ENCODE assay signal across 26 cellular contexts in the genomic region with DNA sequence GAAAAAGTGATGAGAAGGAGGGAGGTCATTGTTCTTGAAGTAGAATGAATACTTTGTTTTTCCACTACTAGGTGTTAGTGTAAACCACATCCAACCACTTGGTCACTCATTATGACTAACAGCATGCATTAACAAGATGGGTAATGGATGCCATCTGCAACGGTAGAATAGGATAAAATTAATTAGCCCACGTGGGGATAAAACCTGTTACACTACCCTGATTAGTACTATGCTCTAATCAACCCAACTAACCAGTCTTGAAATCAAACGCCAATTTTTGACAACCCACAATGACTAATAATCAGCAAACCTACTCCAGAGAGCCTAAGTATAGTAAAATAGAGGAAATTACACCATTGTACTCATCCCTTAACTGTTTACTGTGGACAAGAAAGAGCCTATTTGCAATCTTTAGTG.
DNase-seq lines count a peak whose midpoint lies in the region; ATAC-seq, FAIRE-seq and TF ChIP-seq lines count a peak whose summit lies in the region.
"Had no signal": no experiment of that assay in that cellular context is flagged by ENCODE, and none has a peak within 500 bp of the region (broad histone marks: within the 10 kb centered on the region; RNA-seq: fewer than 3 reads in every experiment).

No MANE protein-coding gene starts in this region.

- no peak for TF ChIP-seq CTCF in mesothelial cell of epicardium (IDR thresholded peaks at IDR 0.05; ENCODE audit: unreplicated experiment)

- DNase-seq in GM19239 (ENCODE audit: insufficient read length, low spot score) = no peak
- DNase-seq in NCI-H1436 treated with DMSO at 0.1 percent for 48 hours (lab: John Stamatoyannopoulos, UW) = peak; percentile 11
- no peak for DNase-seq in mesothelial cell of epicardium (ENCODE audit: low spot score in 2 of 2, unreplicated experiment in 2 of 2)
- no peak for DNase-seq in stimulated activated CD4-positive, alpha-beta T cell treated with anti-CD3 and anti-CD28 coated beads, Interleukin-1b, Interleukin-23, amount 100 ng/mL, for 48 hours
- DNase-seq in stimulated activated naive CD4-positive, alpha-beta T cell treated with Interleukin-2 at 50 U/mL for 16 hours (lab: John Stamatoyannopoulos, UW) = no peak
- DNase-seq: activated CD4-positive, alpha-beta T cell treated with anti-CD3 and anti-CD28 coated beads for 1 hour; activated CD8-positive, alpha-beta T cell treated with anti-CD3 and anti-CD28 coated beads, Interleukin-2, amount 10 ng/mL, durations not matched to agents 7 days and 5 days; activated gamma-delta T cell treated with Interleukin-2 at 50 U/mL for 16 hours; activated T-cell treated with anti-CD3 and anti-CD28 coated beads, Interleukin-2, amount 50 U/mL, for 1 hour; body of pancreas; cerebellar nuclear complex; DMS79; GDM1; GM23248; hippocampal formation; left cardiac atrium; NCI-H1417 treated with DMSO at 0.1 percent for 48 hours; NCI-H2107; T-helper 17 cell; upper lobe of left lung had no signal

- peaks cover 3% of the 10 kb centered on the region for H3K4me1 Mint-ChIP-seq in mesothelial cell of epicardium
- H3K4me1 Mint-ChIP-seq: neural crest cell, T-helper 17 cell had no signal

- H3K27ac Mint-ChIP-seq in mesothelial cell of epicardium = no peak overlapping the region
- H3K27ac Mint-ChIP-seq: activated CD8-positive, alpha-beta T cell treated with anti-CD3 and anti-CD28 coated beads, Interleukin-2, amount 10 ng/mL, durations not matched to agents 7 days and 5 days; T-helper 17 cell had no signal

- peak; percentile 66 for FAIRE-seq in GM19239 (lab: Jason Lieb, UNC)
- FAIRE-seq: endometrium had no signal

- ATAC-seq in GM18517 (IDR thresholded peaks at IDR 0.05; ENCODE audit: unreplicated experiment) = peak; percentile 46
- peak; percentile 85 for ATAC-seq in HG02938 (IDR thresholded peaks at IDR 0.05; ENCODE audit: unreplicated experiment)
- ATAC-seq: activated CD8-positive, alpha-beta T cell treated with anti-CD3 and anti-CD28 coated beads, Interleukin-2, amount 10 ng/mL, durations not matched to agents 7 days and 5 days; body of pancreas; gastroesophageal sphincter; left cardiac atrium; SK-N-SH treated with all-trans-retinoic acid at 6 μM for 48 hours; T-helper 17 cell had no signal

- peaks cover 14% of the 10 kb centered on the region for H3K9me3 Mint-ChIP-seq in mesothelial cell of epicardium

- H3K27me3 Mint-ChIP-seq in mesothelial cell of epicardium (ENCODE audit: low read depth) = no peaks in the 10 kb centered on the region
- H3K27me3 Mint-ChIP-seq: T-helper 17 cell had no signal

- no peak overlapping the region for H3K4me3 Mint-ChIP-seq in mesothelial cell of epicardium
- H3K4me3 Mint-ChIP-seq: activated CD8-positive, alpha-beta T cell treated with anti-CD3 and anti-CD28 coated beads, Interleukin-2, amount 10 ng/mL, durations not matched to agents 7 days and 5 days; neural crest cell; T-helper 17 cell had no signal

- H3K36me3 Mint-ChIP-seq in mesothelial cell of epicardium = peaks cover 9% of the 10 kb centered on the region
